ENCODE assay signal across 8 cellular contexts in the genomic region with DNA sequence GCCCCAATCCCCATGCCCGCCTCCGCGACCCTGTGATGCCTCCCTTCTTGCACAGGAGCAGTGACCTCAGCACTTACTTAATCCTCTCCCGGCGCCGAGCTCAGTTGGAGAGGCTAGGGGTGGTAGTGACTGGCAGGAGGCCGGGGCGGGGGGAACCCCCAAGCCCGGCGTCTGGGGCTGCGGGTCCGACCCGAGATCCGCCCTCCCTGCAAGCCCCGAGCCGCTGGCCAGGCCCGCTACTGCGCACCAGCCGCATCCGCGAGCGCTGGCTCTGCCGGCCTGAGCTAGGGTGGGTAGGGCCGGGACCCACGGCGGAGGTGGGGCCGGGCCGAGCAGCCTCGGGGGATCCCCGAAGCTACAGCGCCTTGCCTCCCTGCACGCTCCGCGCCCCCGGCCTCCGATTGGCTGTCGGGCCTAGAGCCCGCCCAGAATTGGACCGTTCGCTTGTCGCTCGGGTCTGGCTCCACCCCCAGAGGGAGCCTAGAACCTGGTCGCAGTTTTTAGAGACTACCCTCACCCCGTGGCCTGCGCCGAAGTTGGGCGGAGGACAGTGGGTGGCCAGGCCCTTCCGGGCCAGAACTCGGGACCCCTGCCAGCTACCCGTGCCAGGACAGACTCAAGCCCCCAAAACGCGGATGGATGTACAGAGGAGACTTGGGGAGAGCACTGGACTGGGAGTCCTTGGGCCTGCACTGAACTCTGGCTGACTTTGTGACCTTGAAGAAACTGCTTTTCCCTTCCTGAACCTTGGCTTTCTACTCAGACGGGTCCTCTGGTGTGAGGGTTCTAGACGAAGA. TPM values are rescaled to one million over a fixed set of nuclear protein-coding genes. Genes with fewer than 3 reads are reported as not detected.
DNase-seq lines count a peak whose midpoint lies in the region; ATAC-seq and TF ChIP-seq lines count a peak whose summit lies in the region.

A gene (minus strand): TSS at position 362 of the 797 bp plus-strand sequence. CDS start 2,048 bp downstream, outside the sequence.

- peak within 1 kb of the TSS; percentile 84 to 93 (median 90) for H3K4me3 Mint-ChIP-seq in T-cell
- peak within 1 kb of the TSS; percentile 98 for H3K4me3 Mint-ChIP-seq in type B pancreatic cell

- H3K9me3 ChIP-seq in MM.1S (replicated peaks; ENCODE audit: insufficient read depth, low read length) (no peaks in the 10 kb centered on the region), adrenal gland (replicated peaks in 1 of 3) (no peaks in the 10 kb centered on the region)

- TF ChIP-seq POLR2A in adrenal gland (IDR thresholded peaks at IDR 0.05), result peak; percentile 26 to 44

- H3K9me3 Mint-ChIP-seq in T-cell (no peaks in the 10 kb centered on the region), type B pancreatic cell (no peaks in the 10 kb centered on the region)

- TF ChIP-seq CTCF in MM.1S (IDR thresholded peaks at IDR 0.05; ENCODE audit: low read length), result no peak
- TF ChIP-seq CTCF in adrenal gland (IDR thresholded peaks at IDR 0.05), result peak in 1 of 6 experiments; percentile 4
- no peak for TF ChIP-seq CTCF in type B pancreatic cell (conservative IDR thresholded peaks at IDR 0.05)

- H3K36me3 ChIP-seq in MM.1S (replicated peaks; ENCODE audit: insufficient read depth, low read length), result no peaks in the 10 kb centered on the region
- no peaks in the 10 kb centered on the region for H3K36me3 ChIP-seq in adrenal gland (replicated peaks in 1 of 2)

- H3K4me1 Mint-ChIP-seq in T-cell (peaks cover 46 to 60% (median 54%) of the 10 kb centered on the region in 3 donors), type B pancreatic cell (ENCODE audit: unreplicated experiment) (peaks cover 14% of the 10 kb centered on the region)

- H3F3A ChIP-seq in MM.1S (ENCODE audit: insufficient read depth, low read length), result peaks cover 10% of the 10 kb centered on the region; the same call in 1 of the 2 replicates

- H3K27me3 ChIP-seq in MM.1S (replicated peaks; ENCODE audit: insufficient read depth, low read length) (peaks cover 9% of the 10 kb centered on the region; the same call in 1 of the 2 replicates), adrenal gland (no peaks in the 10 kb centered on the region)

- peak; percentile 78 to 80 (median 79) for ATAC-seq in T-cell (replicated peaks in 1 of 4)
- peak; percentile 84 to 85 for ATAC-seq in left cardiac atrium

- peak within 1 kb of the TSS; percentile 42; the same call in 1 of the 2 replicates for H3K9ac ChIP-seq in MM.1S (ENCODE audit: low read length)

- POLR2A ChIA-PET in T-cell (lab: Charles Lee), result interaction anchor here (0.5 to 0.8 kb wide), 6 partner anchors 22 to 744 kb away, joined by 3 to 6 read pairs (median 4); a partner anchor contains a TSS

- no peaks in the 10 kb centered on the region for H3K27me3 Mint-ChIP-seq in T-cell
- H3K27me3 Mint-ChIP-seq in type B pancreatic cell, result peaks cover 21% of the 10 kb centered on the region

- H3K9me2 ChIP-seq in MM.1S (replicated peaks; ENCODE audit: insufficient read depth, low read length), result no peaks in the 10 kb centered on the region

- DNase-seq in ELR (ENCODE audit: low read depth), result peak; percentile 90
- DNase-seq in GOT3 (lab: John Stamatoyannopoulos, UW), result peak; percentile 78
- DNase-seq in MM.1S, result peak; percentile 97
- DNase-seq in T-cell, result peak; percentile 88 to 97 (median 93)
- peak; percentile 92 to 95 (median 94) for DNase-seq in adrenal gland
- DNase-seq in left cardiac atrium, result peak; percentile 95
- DNase-seq in posterior cingulate gyrus, result peak; percentile 89 to 99 (median 92)
- peak; percentile 85 for DNase-seq in type B pancreatic cell (ENCODE audit: extremely low spot score, unreplicated experiment)

- H3K79me2 ChIP-seq in MM.1S (ENCODE audit: low read length), result no peaks in the 10 kb centered on the region

- no peak within 1 kb of the TSS; the same call in 1 of the 2 replicates for H3K27ac ChIP-seq in MM.1S (ENCODE audit: low read length)
- H3K27ac ChIP-seq in adrenal gland, result peak within 1 kb of the TSS in 2 of 5 donors; percentile 56 to 89

- H2AFZ ChIP-seq in MM.1S (ENCODE audit: low read length), result peak within 1 kb of the TSS; percentile 97

- H3K4me2 ChIP-seq in MM.1S (ENCODE audit: low read depth, low read length), result peak within 1 kb of the TSS; percentile 93

- peak within 1 kb of the TSS; percentile 99 for H3K4me3 ChIP-seq in MM.1S (ENCODE audit: low read length)
- H3K4me3 ChIP-seq in adrenal gland, result peak within 1 kb of the TSS; percentile 20 to 82 (median 33)

- H3K36me3 Mint-ChIP-seq in T-cell (no peaks in the 10 kb centered on the region), type B pancreatic cell (no peaks in the 10 kb centered on the region)

- CTCF ChIA-PET in T-cell (lab: Charles Lee), result interaction anchor here (0.6 to 6.3 kb wide), 11 partner anchors 21 to 1089 kb away, joined by 3 to 96 read pairs (median 5); a partner anchor contains a TSS

- intact Hi-C loops in adrenal gland (cut with DNase I) (no loop called here), left cardiac atrium (cut with DNase I) (no loop called here), posterior cingulate gyrus (cut with DNase I) (no loop called here)

- H4K20me1 ChIP-seq in MM.1S (ENCODE audit: insufficient read depth, low read length), result no peaks in the 10 kb centered on the region

- 2 to 8% (median 3%) methylated on average over 4 to 54 of the region's 54 CpGs for WGBS in adrenal gland, 4 donors

- H3K27ac Mint-ChIP-seq in T-cell, result peak within 1 kb of the TSS; percentile 97 to 98
- peak within 1 kb of the TSS; percentile 91 for H3K27ac Mint-ChIP-seq in type B pancreatic cell

- H3K4me1 ChIP-seq in MM.1S (ENCODE audit: low read length) (peaks cover 12% of the 10 kb centered on the region), adrenal gland (replicated peaks in 1 of 2) (peaks cover 12 to 29% of the 10 kb centered on the region in 2 donors)

RNA-seq across cellular contexts. Expression of the gene that starts here (rescaled TPM):
- total RNA-seq in T-cell, result 10 to 100 TPM; 15.3 to 24.7 (median 19.5) TPM
- total RNA-seq in adrenal gland, result 10 to 100 TPM; 10.6 to 44.3 (median 18.9) TPM
- polyA plus RNA-seq in adrenal gland, result 1 to 10 TPM; 6.6 to 9.8 (median 9.0) TPM
- total RNA-seq in left cardiac atrium, result 10 to 100 TPM; 29.7 to 32.3 TPM
- 1.9 and 11.9 TPM in 2 replicates for total RNA-seq in type B pancreatic cell (ENCODE audit: low replicate concordance)
